8 cellular contexts compared by ENCODE assay signal in the genomic region with DNA sequence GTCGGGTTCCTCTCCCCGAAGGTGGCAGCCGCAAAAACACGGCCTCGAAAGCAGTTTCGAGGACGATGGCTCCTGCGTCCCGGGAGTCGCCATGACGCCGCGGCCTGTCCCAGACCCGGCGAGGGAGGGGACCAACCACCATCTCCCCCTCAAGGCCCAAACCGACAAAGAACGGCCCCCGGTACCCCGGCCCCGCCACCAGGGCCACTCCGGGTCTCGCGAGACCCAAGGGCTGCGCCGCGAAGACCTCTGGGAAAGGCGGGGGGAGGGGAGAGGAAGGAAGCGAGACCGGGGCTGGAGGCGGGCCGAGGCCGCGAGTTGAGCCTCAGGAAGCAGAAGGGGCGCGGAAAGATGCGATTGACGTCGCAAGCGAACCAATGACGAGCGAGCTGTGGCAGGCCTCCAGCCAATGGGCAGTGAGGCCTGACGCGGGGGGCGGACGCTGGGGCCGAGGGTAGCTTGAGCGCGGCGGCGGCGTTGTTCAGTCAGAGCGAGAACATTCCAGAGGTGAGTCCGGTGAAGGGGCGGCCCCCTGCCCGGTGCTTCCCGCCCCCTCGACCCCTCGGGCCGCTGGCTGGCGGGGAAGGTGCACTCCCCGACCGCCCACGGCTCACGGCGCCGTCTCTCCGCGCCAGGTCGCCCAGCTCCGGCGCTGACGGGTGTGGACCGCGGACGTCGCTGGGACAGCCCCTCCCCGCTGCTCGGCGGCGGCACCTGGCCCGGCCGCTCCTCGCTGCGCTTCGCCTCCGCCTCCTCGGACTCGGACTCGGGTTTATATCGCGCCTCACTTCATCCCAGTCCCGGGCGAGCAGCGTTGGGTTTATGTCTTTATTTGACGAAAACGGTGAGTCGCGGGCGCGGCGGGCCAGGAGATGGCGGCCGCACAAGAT. TPM values are rescaled to one million over a fixed set of nuclear protein-coding genes. Genes with fewer than 3 reads are reported as not detected.
DNase-seq lines count a peak whose midpoint lies in the region; ATAC-seq and TF ChIP-seq lines count a peak whose summit lies in the region.

EIF5 (plus strand) TSS at position 484 of the 890 bp plus-strand sequence. CDS start 1,624 bp downstream, outside the sequence.

- peak within 1 kb of the TSS; percentile 98 for H3K27ac Mint-ChIP-seq in activated CD4-positive, alpha-beta T cell treated with anti-CD3 and anti-CD28 coated beads, Interleukin-2, amount 10 ng/mL, durations not matched to agents 24 days and 14 days

- H3K4me1 ChIP-seq in BLaER1 treated with 17β-estradiol and CSF1 and Interleukin-3, amounts not matched to agents 10 nM and 100 nM: peaks cover 49 to 78% (median 68%) of the 10 kb centered on the region in 10 experiments

- intact Hi-C loops in activated CD4-positive, alpha-beta T cell treated with anti-CD3 and anti-CD28 coated beads, Interleukin-2, amount 10 ng/mL, durations not matched to agents 24 days and 14 days (cut with micrococcal nuclease): loop anchor here (1.0 to 10.0 kb wide), 5 partner anchors 51 to 1512 kb away; partner anchors contain the start of genes BAG5, COA8, MARK3 and ZNF839
- intact Hi-C loops in left colon (cut with DNase I, micrococcal nuclease): no loop called here

- H3K4me1 Mint-ChIP-seq in activated CD4-positive, alpha-beta T cell treated with anti-CD3 and anti-CD28 coated beads, Interleukin-2, amount 10 ng/mL, durations not matched to agents 24 days and 14 days: peaks cover 37% of the 10 kb centered on the region

- H3K27me3 ChIP-seq in BLaER1 treated with 17β-estradiol and CSF1 and Interleukin-3, amounts not matched to agents 10 nM and 100 nM: no peaks in the 10 kb centered on the region

- H3K27ac ChIP-seq in BLaER1 treated with 17β-estradiol and CSF1 and Interleukin-3, amounts not matched to agents 10 nM and 100 nM: peak within 1 kb of the TSS; percentile 97 to 100 (median 99)
- peak within 1 kb of the TSS; percentile 98 to 99 for H3K27ac ChIP-seq in coronary artery

- peaks cover 43% of the 10 kb centered on the region for H3K36me3 Mint-ChIP-seq in activated CD4-positive, alpha-beta T cell treated with anti-CD3 and anti-CD28 coated beads, Interleukin-2, amount 10 ng/mL, durations not matched to agents 24 days and 14 days (ENCODE audit: low read depth)

- peaks cover 42 to 49% (median 45%) of the 10 kb centered on the region in 11 experiments for H4K20me1 ChIP-seq in BLaER1 treated with 17β-estradiol and CSF1 and Interleukin-3, amounts not matched to agents 10 nM and 100 nM

- DNase-seq in NCI-H526 treated with DMSO at 0.1 percent for 48 hours (lab: John Stamatoyannopoulos, UW) (peak; percentile 98), coronary artery (ENCODE audit: low spot score) (peak; percentile 99), left colon (peak; percentile 99)
- DNase-seq in activated CD4-positive, alpha-beta T cell treated with anti-CD3 and anti-CD28 coated beads, Interleukin-2, amount 10 ng/mL, durations not matched to agents 24 days and 14 days: peak; percentile 100
- DNase-seq in stimulated activated CD4-positive, alpha-beta T cell treated with anti-CD3 and anti-CD28 coated beads, Interleukin-1b, Interleukin-23, amount 100 ng/mL, for 48 hours: peak; percentile 99

- H3K4me3 ChIP-seq in BLaER1 treated with 17β-estradiol and CSF1 and Interleukin-3, amounts not matched to agents 10 nM and 100 nM: peak within 1 kb of the TSS; percentile 71 to 100 (median 98)
- peak within 1 kb of the TSS; percentile 95 for H3K4me3 ChIP-seq in coronary artery

- H3K27me3 Mint-ChIP-seq in activated CD4-positive, alpha-beta T cell treated with anti-CD3 and anti-CD28 coated beads, Interleukin-2, amount 10 ng/mL, durations not matched to agents 24 days and 14 days: peaks cover 2% of the 10 kb centered on the region

- peak within 1 kb of the TSS; percentile 92 for H3K4me3 Mint-ChIP-seq in activated CD4-positive, alpha-beta T cell treated with anti-CD3 and anti-CD28 coated beads, Interleukin-2, amount 10 ng/mL, durations not matched to agents 24 days and 14 days

- H3K9ac ChIP-seq in BLaER1 treated with 17β-estradiol and CSF1 and Interleukin-3, amounts not matched to agents 10 nM and 100 nM: peak within 1 kb of the TSS; percentile 97 to 100 (median 99)

- no peaks in the 10 kb centered on the region for H3K9me3 ChIP-seq in BLaER1 treated with 17β-estradiol and CSF1 and Interleukin-3, amounts not matched to agents 10 nM and 100 nM (replicated peaks in 1 of 11)

- no peaks in the 10 kb centered on the region for H3K9me3 Mint-ChIP-seq in activated CD4-positive, alpha-beta T cell treated with anti-CD3 and anti-CD28 coated beads, Interleukin-2, amount 10 ng/mL, durations not matched to agents 24 days and 14 days

- H3K4me2 ChIP-seq in BLaER1 treated with 17β-estradiol and CSF1 and Interleukin-3, amounts not matched to agents 10 nM and 100 nM: peak within 1 kb of the TSS; percentile 86 to 99 (median 94)

- peaks cover 38 to 43% (median 42%) of the 10 kb centered on the region in 11 experiments for H3K36me3 ChIP-seq in BLaER1 treated with 17β-estradiol and CSF1 and Interleukin-3, amounts not matched to agents 10 nM and 100 nM

- peak; percentile 92 for ATAC-seq in GM19324 (IDR thresholded peaks at IDR 0.05; ENCODE audit: low FRiP score, unreplicated experiment)
- peak; percentile 80 for ATAC-seq in HG03469 (IDR thresholded peaks at IDR 0.05; ENCODE audit: unreplicated experiment)
- peak; percentile 84 for ATAC-seq in left colon

- TF ChIP-seq CTCF in coronary artery (IDR thresholded peaks at IDR 0.05): no peak

RNA-seq across cellular contexts. Expression of gene EIF5, which starts in this region (rescaled TPM):
- 258 and 260 TPM in 2 replicates for total RNA-seq in activated CD4-positive, alpha-beta T cell treated with anti-CD3 and anti-CD28 coated beads, Interleukin-2, amount 10 ng/mL, durations not matched to agents 24 days and 14 days
- 100 to 1,000 TPM; 222 to 295 TPM for total RNA-seq in left colon

Comparison
In these comparisons a context has a peak if more than half of its experiments do, and no peak if none do; other contexts are left out.
1. Peak in every context shown above with its lines: DNase-seq, ATAC-seq, H3K4me3 ChIP-seq and H3K27ac ChIP-seq.